In genomic region chr6:145964948-145965366, GRCh38 we compare ENCODE assay signal across 8 cellular contexts. TPM values are rescaled to one million over a fixed set of nuclear protein-coding genes. Genes with fewer than 3 reads are reported as not detected.
DNase-seq lines count a peak whose midpoint lies in the region; ATAC-seq and TF ChIP-seq lines count a peak whose summit lies in the region.

No MANE protein-coding gene starts in this region.

- intact Hi-C loops in ascending aorta (cut with DNase I) (loop anchor here (1.0 to 5.0 kb wide), 3 partner anchors 150 to 577 kb away; partner anchors contain the start of genes EPM2A and RAB32), right lobe of liver (cut with DNase I) (no loop called here)

- H3K27ac Mint-ChIP-seq in type B pancreatic cell: peak overlapping the region; percentile 96

- H3K4me1 Mint-ChIP-seq in type B pancreatic cell (ENCODE audit: unreplicated experiment): peaks cover 31% of the 10 kb centered on the region

- peaks cover 5% of the 10 kb centered on the region for H3K36me3 Mint-ChIP-seq in type B pancreatic cell

- H3K4me3 ChIP-seq in AG04450 (ENCODE audit: low read depth, low read length): peak overlapping the region; percentile 88
- peak overlapping the region; percentile 82 to 92 for H3K4me3 ChIP-seq in ascending aorta
- H3K4me3 ChIP-seq in right lobe of liver: peak overlapping the region; percentile 52 to 90 (median 81)

- no peak for DNase-seq in AG04450 (ENCODE audit: low read depth, low spot score)
- DNase-seq in HPDE6-E6E7 (ENCODE audit: extremely low spot score): peak; percentile 6
- no peak for DNase-seq in ascending aorta (ENCODE audit: low spot score in 2 of 2)
- DNase-seq in right lobe of liver: no peak
- no peak for DNase-seq in type B pancreatic cell (ENCODE audit: extremely low spot score, unreplicated experiment)
- no peak for DNase-seq in activated CD4-positive, CD25-positive, alpha-beta regulatory T cell treated with anti-CD3 and anti-CD28 coated beads, Interleukin-2, amount 50 U/mL, for 72 hours

- H3K9me3 Mint-ChIP-seq in type B pancreatic cell: no peaks in the 10 kb centered on the region

- no peak for ATAC-seq in right lobe of liver
- no peak for ATAC-seq in HG02938 (IDR thresholded peaks at IDR 0.05; ENCODE audit: unreplicated experiment)
- ATAC-seq in GM18861 (IDR thresholded peaks at IDR 0.05; ENCODE audit: unreplicated experiment): no peak

- H3K27me3 ChIP-seq in AG04450 (ENCODE audit: control insufficient read depth, insufficient read depth, low read length): peaks cover 4% of the 10 kb centered on the region
- no peaks in the 10 kb centered on the region for H3K27me3 ChIP-seq in ascending aorta
- no peaks in the 10 kb centered on the region for H3K27me3 ChIP-seq in right lobe of liver

- TF ChIP-seq CTCF in AG04450 (IDR thresholded peaks at IDR 0.05; ENCODE audit: low read depth, low read length) (no peak), ascending aorta (IDR thresholded peaks at IDR 0.05) (no peak), right lobe of liver (IDR thresholded peaks at IDR 0.05) (no peak), type B pancreatic cell (conservative IDR thresholded peaks at IDR 0.05) (no peak)

- no peak for TF ChIP-seq POLR2A in right lobe of liver (IDR thresholded peaks at IDR 0.05)

- H3K27me3 Mint-ChIP-seq in type B pancreatic cell: peaks cover 3% of the 10 kb centered on the region

- POLR2A ChIA-PET in AG04450 (lab: Yijun Ruan, JAX): interaction anchor here (0.7 kb wide), 1 partner anchor 230 kb away, joined by 3 read pairs; no protein-coding TSS in a partner anchor

- no peak overlapping the region for H3K27ac ChIP-seq in AG04450 (ENCODE audit: low read depth, low read length)
- H3K27ac ChIP-seq in ascending aorta: peak overlapping the region; percentile 84 to 86
- H3K27ac ChIP-seq in right lobe of liver: peak overlapping the region; percentile 71 to 88 (median 73)

- H3K4me1 ChIP-seq in ascending aorta (peaks cover 0 to 16% of the 10 kb centered on the region in 2 donors), right lobe of liver (peaks cover 0 to 20% (median 7%) of the 10 kb centered on the region in 4 donors)

- H3K4me3 Mint-ChIP-seq in type B pancreatic cell: peak overlapping the region; percentile 95

- 58% methylated on average over 4 of the region's 4 CpGs for WGBS in right lobe of liver (ENCODE audit: insufficient coverage, low coverage, low lambda C conversion rate, missing lambda C conversion rate)

- CTCF ChIA-PET in AG04450 (lab: Charles Lee): interaction anchor here (0.7 kb wide), 1 partner anchor 577 kb away, joined by 5 read pairs; no protein-coding TSS in a partner anchor

- no peaks in the 10 kb centered on the region for H3K9me3 ChIP-seq in AG04450 (ENCODE audit: control insufficient read depth, insufficient read depth, low read length)
- H3K9me3 ChIP-seq in ascending aorta: no peaks in the 10 kb centered on the region
- no peaks in the 10 kb centered on the region for H3K9me3 ChIP-seq in right lobe of liver

- H3K36me3 ChIP-seq in ascending aorta (no peaks in the 10 kb centered on the region), right lobe of liver (no peaks in the 10 kb centered on the region)

RNA-seq across cellular contexts. Expression of gene SHPRH, which starts 0.8 kb away (rescaled TPM):
- polyA plus RNA-seq in AG04450 (2011; rRNA removed): 6.8 and 10.0 TPM in 2 replicates
- polyA minus RNA-seq in AG04450 (2011; rRNA and poly(A)+ RNA removed): 18.8 and 34.4 TPM in 2 replicates
- 58.1 TPM for total RNA-seq in ascending aorta
- 10 to 100 TPM in 1 of 6 experiments, 1 to 10 TPM in 5; 5.7 to 11.7 (median 8.1) TPM for total RNA-seq in right lobe of liver
- 15.1 and 24.9 TPM in 2 replicates for total RNA-seq in type B pancreatic cell (ENCODE audit: low replicate concordance)
